Comparison of ENCODE assay signal across 25 cellular contexts in genomic region chr11:102147031-102147430, GRCh38. TPM values are rescaled to one million over a fixed set of nuclear protein-coding genes. Genes with fewer than 3 reads are reported as not detected.
"Had no signal": no experiment of that assay in that cellular context is flagged by ENCODE, and none has a peak within 500 bp of the region (broad histone marks: within the 10 kb centered on the region; RNA-seq: fewer than 3 reads in every experiment).

No MANE protein-coding gene starts in this region.

- FAIRE-seq: keratinocyte had no signal

- H3K4me1 ChIP-seq: colonic mucosa had no signal

- DNase-seq: activated CD4-positive, alpha-beta T cell treated with anti-CD3 and anti-CD28 coated beads, Interleukin-2, amount 10 ng/mL, durations not matched to agents 7 days and 5 days; activated CD8-positive, alpha-beta memory T cell treated with anti-CD3 and anti-CD28 coated beads, Interleukin-2, amount 10 ng/mL, durations not matched to agents 7 days and 5 days; activated CD8-positive, alpha-beta T cell treated with anti-CD3 and anti-CD28 coated beads for 36 hours; activated gamma-delta T cell; activated naive CD4-positive, alpha-beta T cell treated with anti-CD3 and anti-CD28 coated beads, Interleukin-2, amount 50 U/mL, for 16 hours; activated naive CD8-positive, alpha-beta T cell treated with anti-CD3 and anti-CD28 coated beads, Interleukin-2, amount 50 U/mL, for 24 hours; activated T-cell treated with anti-CD3 and anti-CD28 coated beads for 4 hours; body of pancreas; colonic mucosa; esophagus squamous epithelium; heart left ventricle; naive thymus-derived CD8-positive, alpha-beta T cell; stimulated activated CD4-positive, alpha-beta T cell treated with anti-CD3 and anti-CD28 coated beads, Interleukin-12 subunit alpha, Interleukin-12 subunit beta, amount 100 ng/mL, for 4 hours; stimulated activated CD4-positive, alpha-beta T cell treated with anti-CD3 and anti-CD28 coated beads, Interleukin-4, amount 100 ng/mL, for 4 hours; trophoblast cell had no signal

- H3K27me3 ChIP-seq: body of pancreas, colonic mucosa, esophagus squamous epithelium, heart left ventricle, vagina had no signal

- H3K27me3 Mint-ChIP-seq: progenitor cell of endocrine pancreas had no signal

- H3K4me3 Mint-ChIP-seq: activated CD4-positive, alpha-beta T cell treated with anti-CD3 and anti-CD28 coated beads, Interleukin-2, amount 10 ng/mL, durations not matched to agents 7 days and 5 days; activated CD8-positive, alpha-beta memory T cell treated with anti-CD3 and anti-CD28 coated beads, Interleukin-2, amount 10 ng/mL, durations not matched to agents 7 days and 5 days; activated CD8-positive, alpha-beta T cell treated with anti-CD3 and anti-CD28 coated beads for 36 hours; activated naive CD8-positive, alpha-beta T cell treated with anti-CD3 and anti-CD28 coated beads, Interleukin-2, amount 50 U/mL, for 24 hours; central memory CD8-positive, alpha-beta T cell; naive thymus-derived CD8-positive, alpha-beta T cell; stimulated activated naive CD8-positive, alpha-beta T cell treated with anti-CD3 and anti-CD28 coated beads, Interleukin-15, Interleukin-2, amounts not matched to agents 100 ng/mL and 50 ng/mL, for 24 hours had no signal

- H3K27ac ChIP-seq: body of pancreas, colonic mucosa, vagina, VCaP had no signal

- H3K36me3 Mint-ChIP-seq: activated CD8-positive, alpha-beta memory T cell treated with anti-CD3 and anti-CD28 coated beads, Interleukin-2, amount 10 ng/mL, durations not matched to agents 7 days and 5 days; naive thymus-derived CD8-positive, alpha-beta T cell had no signal

- H3K36me3 ChIP-seq: colonic mucosa, esophagus squamous epithelium, heart left ventricle, vagina had no signal

- H3K4me1 Mint-ChIP-seq: activated CD4-positive, alpha-beta T cell treated with anti-CD3 and anti-CD28 coated beads, Interleukin-2, amount 10 ng/mL, durations not matched to agents 7 days and 5 days; activated CD8-positive, alpha-beta memory T cell treated with anti-CD3 and anti-CD28 coated beads, Interleukin-2, amount 10 ng/mL, durations not matched to agents 7 days and 5 days; activated naive CD8-positive, alpha-beta T cell treated with anti-CD3 and anti-CD28 coated beads, Interleukin-2, amount 50 U/mL, for 24 hours; central memory CD8-positive, alpha-beta T cell; naive thymus-derived CD8-positive, alpha-beta T cell had no signal

- H3K27ac Mint-ChIP-seq: activated CD4-positive, alpha-beta T cell treated with anti-CD3 and anti-CD28 coated beads, Interleukin-2, amount 10 ng/mL, durations not matched to agents 7 days and 5 days; activated CD8-positive, alpha-beta memory T cell treated with anti-CD3 and anti-CD28 coated beads, Interleukin-2, amount 10 ng/mL, durations not matched to agents 7 days and 5 days; activated CD8-positive, alpha-beta T cell treated with anti-CD3 and anti-CD28 coated beads for 36 hours; activated naive CD8-positive, alpha-beta T cell treated with anti-CD3 and anti-CD28 coated beads, Interleukin-2, amount 50 U/mL, for 24 hours; naive thymus-derived CD8-positive, alpha-beta T cell; stimulated activated naive CD8-positive, alpha-beta T cell treated with anti-CD3 and anti-CD28 coated beads, Interleukin-15, Interleukin-2, amounts not matched to agents 100 ng/mL and 50 ng/mL, for 24 hours had no signal

- H3K4me3 ChIP-seq: body of pancreas, colonic mucosa, esophagus squamous epithelium, heart left ventricle, lung, vagina had no signal

- H3K9me3 Mint-ChIP-seq: activated CD4-positive, alpha-beta T cell treated with anti-CD3 and anti-CD28 coated beads, Interleukin-2, amount 10 ng/mL, durations not matched to agents 7 days and 5 days; activated CD8-positive, alpha-beta T cell treated with anti-CD3 and anti-CD28 coated beads for 36 hours; activated naive CD8-positive, alpha-beta T cell treated with anti-CD3 and anti-CD28 coated beads, Interleukin-2, amount 50 U/mL, for 24 hours; central memory CD8-positive, alpha-beta T cell; stimulated activated naive CD8-positive, alpha-beta T cell treated with anti-CD3 and anti-CD28 coated beads, Interleukin-15, Interleukin-2, amounts not matched to agents 100 ng/mL and 50 ng/mL, for 24 hours had no signal

- ATAC-seq: activated CD4-positive, CD25-positive, alpha-beta regulatory T cell treated with anti-CD3 and anti-CD28 coated beads, Interleukin-2, amount 50 U/mL, for 24 hours; activated CD8-positive, alpha-beta memory T cell treated with anti-CD3 and anti-CD28 coated beads, Interleukin-2, amount 10 ng/mL, durations not matched to agents 7 days and 5 days; activated CD8-positive, alpha-beta T cell treated with anti-CD3 and anti-CD28 coated beads for 36 hours; activated naive CD8-positive, alpha-beta T cell treated with anti-CD3 and anti-CD28 coated beads, Interleukin-2, amount 50 U/mL, for 24 hours; body of pancreas; heart left ventricle; left lobe of liver; naive thymus-derived CD8-positive, alpha-beta T cell had no signal

- H3K9me3 ChIP-seq: body of pancreas, colonic mucosa, esophagus squamous epithelium, heart left ventricle, vagina had no signal

RNA-seq across cellular contexts. Expression of gene YAP1, which starts 36.8 kb away (rescaled TPM):
- total RNA-seq: activated CD4-positive, alpha-beta T cell treated with anti-CD3 and anti-CD28 coated beads, Interleukin-2, amount 10 ng/mL, durations not matched to agents 7 days and 5 days; activated CD8-positive, alpha-beta T cell treated with anti-CD3 and anti-CD28 coated beads for 36 hours; naive thymus-derived CD8-positive, alpha-beta T cell; T-helper 2 cell treated with Interferon-gamma antibody and Interleukin-4, amounts not matched to agents 100 ng/mL and 5 ng/mL, for 36 hours had no signal
- polyA plus RNA-seq: naive thymus-derived CD8-positive, alpha-beta T cell had no signal
